In genomic region chr15:22257668-22258401, GRCh38 we compare ENCODE assay signal across 15 cellular contexts.
DNase-seq lines count a peak whose midpoint lies in the region; ATAC-seq and TF ChIP-seq lines count a peak whose summit lies in the region.
"Had no signal": no experiment of that assay in that cellular context is flagged by ENCODE, and none has a peak within 500 bp of the region (broad histone marks: within the 10 kb centered on the region; RNA-seq: fewer than 3 reads in every experiment).

No MANE protein-coding gene starts in this region.

- no peak for TF ChIP-seq POLR2A in spleen (IDR thresholded peaks at IDR 0.05)

- peaks cover 2% of the 10 kb centered on the region for H3K4me1 ChIP-seq in mammary epithelial cell (ENCODE audit: insufficient read depth, low read length)
- peaks cover 10 to 23% (median 12%) of the 10 kb centered on the region in 6 donors for H3K4me1 ChIP-seq in spleen

- no peaks in the 10 kb centered on the region for H3K27me3 ChIP-seq in mammary epithelial cell (ENCODE audit: insufficient read depth, low read length)
- peaks cover 0 to 25% (median 0%) of the 10 kb centered on the region in 7 donors for H3K27me3 ChIP-seq in spleen (replicated peaks in 1 of 7)

- H3K4me3 Mint-ChIP-seq in MCF 10A (ENCODE audit: unreplicated experiment): no peak overlapping the region
- H3K4me3 Mint-ChIP-seq: B cell had no signal

- WGBS in mammary epithelial cell (ENCODE audit: low coverage, missing lambda C conversion rate): 47% methylated on average over 6 of the region's 134 CpGs
- 51 to 81% (median 77%) methylated on average over 32 to 134 of the region's 134 CpGs for WGBS in spleen, 5 donors

- no peak for DNase-seq in mammary epithelial cell
- DNase-seq in MCF 10A (ENCODE audit: unreplicated experiment): no peak
- DNase-seq in astrocyte of the hippocampus (ENCODE audit: low read depth, low spot score): peak; percentile 6
- DNase-seq in spleen: peak; percentile 76
- DNase-seq in NCI-H748 (lab: John Stamatoyannopoulos, UW; ENCODE audit: unreplicated experiment): no peak
- no peak for DNase-seq in NCI-H2227 (lab: John Stamatoyannopoulos, UW; ENCODE audit: unreplicated experiment)
- DNase-seq: C1 segment of cervical spinal cord; Calu3; CD4-positive, alpha-beta T cell; DMS 273 treated with DMSO at 0.1 percent for 48 hours had no signal

- no peaks in the 10 kb centered on the region for H4K20me1 ChIP-seq in mammary epithelial cell (ENCODE audit: insufficient read depth, low read length)

- H3K9ac ChIP-seq in mammary epithelial cell (ENCODE audit: insufficient read depth, low read length): no peak overlapping the region

- POLR2A ChIA-PET in MCF 10A (lab: Yijun Ruan, JAX): no interaction called here

- H3K9me3 Mint-ChIP-seq in MCF 10A (ENCODE audit: unreplicated experiment): no peaks in the 10 kb centered on the region
- H3K9me3 Mint-ChIP-seq: CD4-positive, alpha-beta T cell had no signal

- no peak for ATAC-seq in GM19452 (IDR thresholded peaks at IDR 0.05; ENCODE audit: unreplicated experiment)
- ATAC-seq: HCT116 had no signal

- H3K36me3 ChIP-seq in mammary epithelial cell (ENCODE audit: insufficient read depth, low read length) (no peaks in the 10 kb centered on the region), spleen (no peaks in the 10 kb centered on the region)

- no peaks in the 10 kb centered on the region for H3K4me1 Mint-ChIP-seq in MCF 10A (ENCODE audit: insufficient read depth, unreplicated experiment)

- peak overlapping the region; percentile 69 for H2AFZ ChIP-seq in mammary epithelial cell (ENCODE audit: low read depth, low read length)

- H3K4me3 ChIP-seq in mammary epithelial cell (replicated peaks in 1 of 3; ENCODE audit: insufficient read depth in 1 of 3, low read depth in 2 of 3, low read length in 3 of 3): peak overlapping the region in 2 of 3 experiments; percentile 47 to 51
- H3K4me3 ChIP-seq in GM08714 (ENCODE audit: low read length): peak overlapping the region; percentile 17; the same call in 1 of the 2 replicates
- no peak overlapping the region for H3K4me3 ChIP-seq in spleen

- CTCF ChIA-PET in mammary epithelial cell (lab: Charles Lee; ENCODE audit: low non-redundant PET): no interaction called here
- CTCF ChIA-PET in MCF 10A (lab: Yijun Ruan, JAX): no interaction called here

- no peaks in the 10 kb centered on the region for H3K27me3 Mint-ChIP-seq in MCF 10A (ENCODE audit: insufficient read depth, unreplicated experiment)

- dilution Hi-C loops in mammary epithelial cell (cut with HindIII; ENCODE audit: low sequenced_read_pairs): no loop called here

- H3K79me2 ChIP-seq in mammary epithelial cell (ENCODE audit: insufficient read depth, low read length): peaks cover 40% of the 10 kb centered on the region

- in situ Hi-C loops in mammary epithelial cell (cut with MboI; ENCODE audit: low sequenced_read_pairs in 2 of 2): no loop called here

- TF ChIP-seq CTCF in mammary epithelial cell (conservative IDR thresholded peaks at IDR 0.05 in 1 of 2, IDR thresholded peaks at IDR 0.05 in 1 of 2; ENCODE audit: extremely low read depth in 1 of 2, insufficient read depth in 1 of 2, low read depth in 1 of 2, low read length in 2 of 2): no peak
- no peak for TF ChIP-seq CTCF in MCF 10A (IDR thresholded peaks at IDR 0.05; ENCODE audit: unreplicated experiment)
- no peak for TF ChIP-seq CTCF in spleen (IDR thresholded peaks at IDR 0.05 in 8 of 11, conservative IDR thresholded peaks at IDR 0.05 in 3 of 11)

- H3K27ac Mint-ChIP-seq in MCF 10A (ENCODE audit: low read depth, unreplicated experiment): no peak overlapping the region
- H3K27ac Mint-ChIP-seq: B cell; CD4-positive, alpha-beta T cell had no signal

- H3K9me3 ChIP-seq in mammary epithelial cell (replicated peaks; ENCODE audit: insufficient read depth, low read length) (no peaks in the 10 kb centered on the region), spleen (peaks cover 0 to 13% (median 0%) of the 10 kb centered on the region in 8 donors)

- no peak overlapping the region for H3K27ac ChIP-seq in mammary epithelial cell (ENCODE audit: insufficient read depth, low read depth, low read length)
- no peak overlapping the region for H3K27ac ChIP-seq in spleen
- H3K27ac ChIP-seq: HL-60 had no signal

- BruUV-seq in mammary epithelial cell (replicated peaks; lab: Mats Ljungman, UMichigan) (no TSS peak), MCF 10A (replicated peaks; lab: Mats Ljungman, UMichigan) (no TSS peak)

- H3K36me3 Mint-ChIP-seq in MCF 10A (ENCODE audit: insufficient read depth, unreplicated experiment): no peaks in the 10 kb centered on the region

- H3K4me2 ChIP-seq in mammary epithelial cell (ENCODE audit: insufficient read depth, low read depth, low read length): peak overlapping the region; percentile 61

- intact Hi-C loops in mammary epithelial cell (cut with micrococcal nuclease): no loop called here
- intact Hi-C loops in MCF 10A (cut with micrococcal nuclease): no loop called here
- intact Hi-C loops in spleen (cut with DNase I; ENCODE audit: low total_unique reads): no loop called here

Comparison
In these comparisons a context has a peak if more than half of its experiments do, and no peak if none do; other contexts are left out.
1. DNase-seq: peak in astrocyte of the hippocampus (single experiment) and spleen (single experiment); none in mammary epithelial cell (single experiment), MCF 10A (single experiment), NCI-H748 (single experiment) and NCI-H2227 (single experiment).
2. H3K4me3 ChIP-seq: peak in mammary epithelial cell (2 of 3) and GM08714 (single experiment); none in spleen (0 of 8).